In the genomic region with DNA sequence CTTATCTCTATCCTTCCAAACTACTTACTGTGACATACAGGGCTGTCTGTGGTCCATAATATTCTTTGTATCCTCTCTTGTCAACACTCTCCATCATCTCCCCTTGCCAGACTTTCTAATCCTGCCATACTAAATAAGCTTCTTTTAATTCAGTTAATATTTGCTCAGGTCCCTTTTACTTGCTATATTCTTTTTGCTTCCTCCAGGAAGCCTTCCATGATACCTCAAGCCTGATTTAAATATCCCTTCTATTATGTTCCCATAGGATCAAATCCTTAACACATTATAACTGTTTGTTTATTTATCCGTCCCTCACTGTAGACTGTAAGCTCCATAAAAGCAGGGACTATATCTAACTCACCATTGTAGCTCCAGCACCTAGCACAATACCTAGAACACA, we compare ENCODE assay signal across 12 cellular contexts. TPM values are rescaled to one million over a fixed set of nuclear protein-coding genes. Genes with fewer than 3 reads are reported as not detected.
DNase-seq lines count a peak whose midpoint lies in the region; ATAC-seq and TF ChIP-seq lines count a peak whose summit lies in the region.
"Had no signal": no experiment of that assay in that cellular context is flagged by ENCODE, and none has a peak within 500 bp of the region (broad histone marks: within the 10 kb centered on the region; RNA-seq: fewer than 3 reads in every experiment).

No MANE protein-coding gene starts in this region.

- no peaks in the 10 kb centered on the region for H3K27me3 ChIP-seq in CD4-positive, CD25-positive, alpha-beta regulatory T cell (ENCODE audit: control insufficient read depth, insufficient read depth, low read length)
- no peaks in the 10 kb centered on the region for H3K27me3 ChIP-seq in brain microvascular endothelial cell (replicated peaks)
- H3K27me3 ChIP-seq in right atrium auricular region = no peaks in the 10 kb centered on the region

- no peaks in the 10 kb centered on the region for H3K27me3 Mint-ChIP-seq in CD4-positive, CD25-positive, alpha-beta regulatory T cell
- H3K27me3 Mint-ChIP-seq in T-helper 17 cell = no peaks in the 10 kb centered on the region
- no peaks in the 10 kb centered on the region for H3K27me3 Mint-ChIP-seq in dendritic cell treated with granulocyte-macrophage colony-stimulating factor and Interleukin-4, amounts not matched to agents 40 ng/mL and 50 ng/mL, for 4 days

- intact Hi-C loops in dendritic cell treated with granulocyte-macrophage colony-stimulating factor and Interleukin-4, amounts not matched to agents 40 ng/mL and 50 ng/mL, for 4 days (cut with micrococcal nuclease) = no loop called here

- peaks cover 0 to 5% (median 0%) of the 10 kb centered on the region in 7 donors for H3K9me3 Mint-ChIP-seq in CD4-positive, CD25-positive, alpha-beta regulatory T cell
- H3K9me3 Mint-ChIP-seq in dendritic cell treated with granulocyte-macrophage colony-stimulating factor and Interleukin-4, amounts not matched to agents 40 ng/mL and 50 ng/mL, for 4 days = no peaks in the 10 kb centered on the region
- H3K9me3 Mint-ChIP-seq: CD14-positive monocyte had no signal

- TF ChIP-seq CTCF in brain microvascular endothelial cell (IDR thresholded peaks at IDR 0.05; ENCODE audit: low read depth, low read length, missing control alignments) (no peak), right atrium auricular region (IDR thresholded peaks at IDR 0.05) (no peak)

- peak overlapping the region in 1 of 4 donors; percentile 29 for H3K4me3 Mint-ChIP-seq in CD4-positive, CD25-positive, alpha-beta regulatory T cell
- H3K4me3 Mint-ChIP-seq in T-helper 17 cell = no peak overlapping the region
- no peak overlapping the region for H3K4me3 Mint-ChIP-seq in dendritic cell treated with granulocyte-macrophage colony-stimulating factor and Interleukin-4, amounts not matched to agents 40 ng/mL and 50 ng/mL, for 4 days
- H3K4me3 Mint-ChIP-seq: CD14-positive monocyte had no signal

- H3K9me3 ChIP-seq in CD4-positive, CD25-positive, alpha-beta regulatory T cell (ENCODE audit: control insufficient read depth in 2 of 2, low read length in 2 of 2) = no peaks in the 10 kb centered on the region
- no peaks in the 10 kb centered on the region for H3K9me3 ChIP-seq in T-helper 17 cell (ENCODE audit: control insufficient read depth, low read length, poor library complexity, severe bottlenecking)
- H3K9me3 ChIP-seq in right atrium auricular region = no peaks in the 10 kb centered on the region

- H3K4me1 Mint-ChIP-seq in CD4-positive, CD25-positive, alpha-beta regulatory T cell = peaks cover 20 to 30% (median 28%) of the 10 kb centered on the region in 4 donors
- peaks cover 22% of the 10 kb centered on the region for H3K4me1 Mint-ChIP-seq in T-helper 17 cell
- H3K4me1 Mint-ChIP-seq in dendritic cell treated with granulocyte-macrophage colony-stimulating factor and Interleukin-4, amounts not matched to agents 40 ng/mL and 50 ng/mL, for 4 days (ENCODE audit: low read depth) = peaks cover 29% of the 10 kb centered on the region

- in situ Hi-C loops in brain microvascular endothelial cell (cut with HindIII; ENCODE audit: low pct_ligation_motif_present, low sequenced_read_pairs) = no loop called here

- no peak for DNase-seq in CD4-positive, CD25-positive, alpha-beta regulatory T cell
- DNase-seq in T-helper 17 cell (no peak), brain microvascular endothelial cell (no peak), right atrium auricular region (ENCODE audit: low spot score) (no peak)
- no peak for DNase-seq in activated effector memory CD4-positive, alpha-beta T cell treated with Interleukin-2 at 50 U/mL for 16 hours
- DNase-seq: Calu3, DMS 273 treated with DMSO at 0.1 percent for 48 hours, GM23248, H7 had no signal

- H3K36me3 ChIP-seq in CD4-positive, CD25-positive, alpha-beta regulatory T cell (ENCODE audit: control insufficient read depth, insufficient read depth, low read length) = peaks cover 16% of the 10 kb centered on the region
- H3K36me3 ChIP-seq in brain microvascular endothelial cell (replicated peaks) = peaks cover 5% of the 10 kb centered on the region
- peaks cover 40% of the 10 kb centered on the region for H3K36me3 ChIP-seq in right atrium auricular region

- H3K4me1 ChIP-seq in CD4-positive, CD25-positive, alpha-beta regulatory T cell (ENCODE audit: control insufficient read depth, insufficient read depth, low read length, poor library complexity, severe bottlenecking) = peaks cover 20% of the 10 kb centered on the region
- no peaks in the 10 kb centered on the region for H3K4me1 ChIP-seq in right atrium auricular region

- no peak overlapping the region for H3K27ac ChIP-seq in CD4-positive, CD25-positive, alpha-beta regulatory T cell (ENCODE audit: insufficient read depth, low read length, poor library complexity, severe bottlenecking)
- H3K27ac ChIP-seq in brain microvascular endothelial cell (no peak overlapping the region), right atrium auricular region (no peak overlapping the region)
- H3K27ac ChIP-seq: GM23248 had no signal

- peaks cover 28% of the 10 kb centered on the region for H3K36me3 Mint-ChIP-seq in CD4-positive, CD25-positive, alpha-beta regulatory T cell
- peaks cover 25% of the 10 kb centered on the region for H3K36me3 Mint-ChIP-seq in T-helper 17 cell (ENCODE audit: low read depth)
- peaks cover 36% of the 10 kb centered on the region for H3K36me3 Mint-ChIP-seq in dendritic cell treated with granulocyte-macrophage colony-stimulating factor and Interleukin-4, amounts not matched to agents 40 ng/mL and 50 ng/mL, for 4 days (ENCODE audit: low read depth)

- H3K27ac Mint-ChIP-seq in CD4-positive, CD25-positive, alpha-beta regulatory T cell = peak overlapping the region; percentile 12 to 50 (median 30)
- peak overlapping the region; percentile 83 for H3K27ac Mint-ChIP-seq in T-helper 17 cell
- peak overlapping the region; percentile 80 for H3K27ac Mint-ChIP-seq in dendritic cell treated with granulocyte-macrophage colony-stimulating factor and Interleukin-4, amounts not matched to agents 40 ng/mL and 50 ng/mL, for 4 days

- H3K4me3 ChIP-seq in CD4-positive, CD25-positive, alpha-beta regulatory T cell (ENCODE audit: low read depth, low read length) = no peak overlapping the region
- H3K4me3 ChIP-seq in brain microvascular endothelial cell (ENCODE audit: low read depth, low read length) (no peak overlapping the region), right atrium auricular region (no peak overlapping the region)
- H3K4me3 ChIP-seq: GM23248 had no signal

- no peak for ATAC-seq in CD4-positive, CD25-positive, alpha-beta regulatory T cell (ENCODE audit: low read depth in 2 of 2)
- ATAC-seq in T-helper 17 cell (no peak), GM18907 (IDR thresholded peaks at IDR 0.05; ENCODE audit: unreplicated experiment) (no peak)

RNA-seq across cellular contexts. Expression of a gene that starts 7.2 kb away (rescaled TPM):
- 42.4 TPM for total RNA-seq in CD4-positive, CD25-positive, alpha-beta regulatory T cell
- polyA plus RNA-seq in CD4-positive, CD25-positive, alpha-beta regulatory T cell = 10 to 100 TPM; 10.8 to 18.0 (median 11.0) TPM
- total RNA-seq in T-helper 17 cell (10 to 100 TPM; 31.8 to 37.4 TPM), right atrium auricular region (10 to 100 TPM; 40.7 to 44.2 TPM)

Comparison
In these comparisons a context has a peak if more than half of its experiments do, and no peak if none do; other contexts are left out.
1. H3K27ac Mint-ChIP-seq: peak in every context shown above with its lines; median percentile 83 in T-helper 17 cell; 80 in dendritic cell treated with granulocyte-macrophage colony-stimulating factor and Interleukin-4, amounts not matched to agents 40 ng/mL and 50 ng/mL, for 4 days; 30 in CD4-positive, CD25-positive, alpha-beta regulatory T cell.